9 cellular contexts compared by ENCODE assay signal in the genomic region with DNA sequence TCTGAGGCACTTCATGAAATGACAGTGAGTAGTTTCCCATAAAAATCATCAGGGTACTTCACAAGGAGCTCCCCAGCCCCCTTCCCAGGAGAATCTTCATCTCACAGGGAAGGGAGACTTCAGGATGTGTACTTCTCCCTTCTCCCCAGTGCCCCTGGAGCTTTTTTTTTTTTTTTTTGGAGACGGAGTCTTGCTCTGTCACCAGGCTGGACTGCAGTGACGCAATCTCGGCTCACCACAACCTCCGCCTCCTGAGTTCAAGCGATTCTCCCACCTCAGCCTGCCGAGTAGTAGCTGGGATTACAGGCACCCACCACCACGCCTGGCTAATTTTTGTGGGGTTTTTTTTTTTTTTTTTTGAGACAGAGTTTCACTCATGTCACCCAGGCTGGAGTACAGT. TPM values are rescaled to one million over a fixed set of nuclear protein-coding genes. Genes with fewer than 3 reads are reported as not detected.
A peak's percentile ranks its signal among the peaks of the same experiment; 100 is the strongest.
DNase-seq lines count a peak whose midpoint lies in the region; FAIRE-seq and TF ChIP-seq lines count a peak whose summit lies in the region.
"Had no signal": no experiment of that assay in that cellular context is flagged by ENCODE, and none has a peak within 500 bp of the region (broad histone marks: within the 10 kb centered on the region; RNA-seq: fewer than 3 reads in every experiment).

No MANE protein-coding gene starts in this region.

- peaks cover 13% of the 10 kb centered on the region for H3K79me2 ChIP-seq in smooth muscle cell (ENCODE audit: low read depth)

- DNase-seq in HCEC 1CT (peak; percentile 64), RWPE1 (ENCODE audit: low spot score) (no peak), fibroblast of peridontal ligament (ENCODE audit: extremely low read depth) (peak; percentile 74), smooth muscle cell (lab: John Stamatoyannopoulos, UW; ENCODE audit: unreplicated experiment) (no peak), kidney (no peak)
- no peak for DNase-seq in stimulated activated CD4-positive, alpha-beta T cell treated with anti-CD3 and anti-CD28 coated beads, Interleukin-4, amount 100 ng/mL, for 24 hours
- DNase-seq in stimulated activated naive CD4-positive, alpha-beta T cell (lab: John Stamatoyannopoulos, UW), result no peak
- DNase-seq: stimulated activated naive CD8-positive, alpha-beta T cell treated with anti-CD3 and anti-CD28 coated beads, Interleukin-15, amount 100 ng/mL, for 72 hours had no signal

- no peaks in the 10 kb centered on the region for H3K36me3 ChIP-seq in smooth muscle cell (ENCODE audit: low read depth)
- no peaks in the 10 kb centered on the region for H3K36me3 ChIP-seq in kidney (ENCODE audit: control insufficient read depth in 1 of 2, insufficient read depth in 2 of 2, low read length in 2 of 2)
- H3K36me3 ChIP-seq: gastroesophageal sphincter had no signal

- FAIRE-seq in kidney (lab: Jason Lieb, UNC), result no peak

- H3K9me3 ChIP-seq in smooth muscle cell (replicated peaks; ENCODE audit: low read depth), result no peaks in the 10 kb centered on the region
- H3K9me3 ChIP-seq in kidney (ENCODE audit: control insufficient read depth in 1 of 2, low read length in 2 of 2), result no peaks in the 10 kb centered on the region
- H3K9me3 ChIP-seq: gastroesophageal sphincter had no signal

- H3K27ac ChIP-seq in RWPE1, result peak overlapping the region; percentile 76
- H3K27ac ChIP-seq in smooth muscle cell (ENCODE audit: low read depth), result peak overlapping the region; percentile 68
- H3K27ac ChIP-seq in kidney (ENCODE audit: low read depth in 2 of 2, low read length in 2 of 2), result no peak overlapping the region

- H3K4me2 ChIP-seq in smooth muscle cell, result peak overlapping the region; percentile 67

- no peaks in the 10 kb centered on the region for H3F3A ChIP-seq in smooth muscle cell (ENCODE audit: low read depth)

- H3K4me1 ChIP-seq in smooth muscle cell (ENCODE audit: low read depth), result peaks cover 7% of the 10 kb centered on the region
- H3K4me1 ChIP-seq in kidney (ENCODE audit: control insufficient read depth in 1 of 2, insufficient read depth in 1 of 2, low read depth in 1 of 2, low read length in 2 of 2), result peaks cover 0 to 3% of the 10 kb centered on the region in 2 donors

- H3K9ac ChIP-seq in smooth muscle cell (ENCODE audit: low read depth) (peak overlapping the region; percentile 59), kidney (ENCODE audit: low read length in 2 of 2) (no peak overlapping the region)

- no peak overlapping the region for H2AFZ ChIP-seq in smooth muscle cell (ENCODE audit: low read depth)

- POLR2A ChIA-PET in RWPE1 (lab: Yijun Ruan, JAX; ENCODE audit: low non-redundant PET), result interaction anchor here (0.5 to 0.7 kb wide), 3 partner anchors 16 to 62 kb away, joined by 3 to 6 read pairs (median 4); no protein-coding TSS in a partner anchor

- intact Hi-C loops in kidney (cut with DNase I), result no loop called here

- 16% methylated on average over 7 of the region's 7 CpGs for WGBS in smooth muscle cell (ENCODE audit: low lambda C conversion rate)

- H3K4me3 ChIP-seq in smooth muscle cell (no peak overlapping the region), kidney (ENCODE audit: low read length in 2 of 2) (no peak overlapping the region)
- H3K4me3 ChIP-seq: gastroesophageal sphincter had no signal

- peaks cover 31% of the 10 kb centered on the region for H4K20me1 ChIP-seq in smooth muscle cell (ENCODE audit: low read depth)

- H3K27me3 ChIP-seq in smooth muscle cell (ENCODE audit: low read depth), result no peaks in the 10 kb centered on the region
- H3K27me3 ChIP-seq: gastroesophageal sphincter had no signal

- no peak for TF ChIP-seq CTCF in RWPE1 (conservative IDR thresholded peaks at IDR 0.05; ENCODE audit: low read depth)
- no peak for TF ChIP-seq CTCF in smooth muscle cell (IDR thresholded peaks at IDR 0.05; ENCODE audit: borderline replicate concordance, insufficient read depth, poor library complexity, severe bottlenecking)
- TF ChIP-seq CTCF in kidney (IDR thresholded peaks at IDR 0.05; ENCODE audit: borderline replicate concordance, extremely low read depth, insufficient read depth), result no peak

- CTCF ChIA-PET in RWPE1 (lab: Yijun Ruan, JAX), result interaction anchor here (0.6 to 1.6 kb wide), 3 partner anchors 8 to 774 kb away, joined by 3 to 11 read pairs (median 3); no protein-coding TSS in a partner anchor

RNA-seq across cellular contexts. Expression of a gene that starts 10.4 kb away (rescaled TPM):
- total RNA-seq in smooth muscle cell (9.2 and 17.6 TPM in 2 replicates), kidney (92.0 TPM)
- polyA plus RNA-seq in smooth muscle cell (13.3 and 14.2 TPM in 2 replicates), kidney (ENCODE audit: insufficient read depth, low read depth, low replicate concordance) (43.6 TPM)

Comparison
In these comparisons a context has a peak if more than half of its experiments do, and no peak if none do; other contexts are left out.
1. DNase-seq: peak in HCEC 1CT (single experiment) and fibroblast of peridontal ligament (single experiment); none in RWPE1 (single experiment), smooth muscle cell (single experiment), stimulated activated CD4-positive, alpha-beta T cell treated with anti-CD3 and anti-CD28 coated beads, Interleukin-4, amount 100 ng/mL, for 24 hours (single experiment), stimulated activated naive CD4-positive, alpha-beta T cell (0 of 6) and kidney (single experiment).
2. H3K27ac ChIP-seq: peak in RWPE1 (single experiment) and smooth muscle cell (single experiment); none in kidney (0 of 2).